8 cellular contexts compared by ENCODE assay signal in genomic region chr9:125200216-125201047, GRCh38. TPM values are rescaled to one million over a fixed set of nuclear protein-coding genes. Genes with fewer than 3 reads are reported as not detected.
DNase-seq lines count a peak whose midpoint lies in the region; ATAC-seq and TF ChIP-seq lines count a peak whose summit lies in the region.

Gene RABEPK, plus strand, starts transcription at chr9:125200542. Its CDS starts 2,472 bp downstream, at chr9:125203014.

- no peaks in the 10 kb centered on the region for H3K9me3 ChIP-seq in muscle layer of duodenum (ENCODE audit: control insufficient read depth in 1 of 2, low read length in 2 of 2)

- peaks cover 7 to 9% of the 10 kb centered on the region in 2 donors for H3K36me3 ChIP-seq in muscle layer of duodenum (ENCODE audit: control insufficient read depth in 1 of 2, insufficient read depth in 2 of 2, low read length in 2 of 2)

- peak within 1 kb of the TSS; percentile 94 for H3K4me3 Mint-ChIP-seq in activated T-cell treated with anti-CD3 and anti-CD28 coated beads, Interleukin-2, amount 50 U/mL, for 4 hours

- H3K4me1 ChIP-seq in muscle layer of duodenum (ENCODE audit: control insufficient read depth in 1 of 2, insufficient read depth in 2 of 2, low read length in 2 of 2) = peaks cover 0 to 12% of the 10 kb centered on the region in 2 donors

- TF ChIP-seq RAD21 in Ishikawa (IDR thresholded peaks at IDR 0.05; ENCODE audit: low read depth) = no peak

- H3K4me1 Mint-ChIP-seq in activated T-cell treated with anti-CD3 and anti-CD28 coated beads, Interleukin-2, amount 50 U/mL, for 4 hours (ENCODE audit: low read depth) = peaks cover 28% of the 10 kb centered on the region

- H3K27me3 Mint-ChIP-seq in activated T-cell treated with anti-CD3 and anti-CD28 coated beads, Interleukin-2, amount 50 U/mL, for 4 hours (ENCODE audit: low read depth) = no peaks in the 10 kb centered on the region

- peak within 1 kb of the TSS; percentile 67 to 80 for H3K4me3 ChIP-seq in muscle layer of duodenum (ENCODE audit: low read depth in 1 of 2, low read length in 2 of 2)

- peak; percentile 76 for DNase-seq in DMS153 (lab: John Stamatoyannopoulos, UW)
- peak; percentile 87 for DNase-seq in activated T-cell treated with anti-CD3 and anti-CD28 coated beads, Interleukin-2, amount 50 U/mL, for 4 hours
- peak; percentile 66 to 82 for DNase-seq in stimulated activated CD8-positive, alpha-beta memory T cell treated with anti-CD3 and anti-CD28 coated beads, Interleukin-7, amount 100 ng/mL, for 4 hours (ENCODE audit: low read depth in 2 of 2)

- H3K36me3 Mint-ChIP-seq in activated T-cell treated with anti-CD3 and anti-CD28 coated beads, Interleukin-2, amount 50 U/mL, for 4 hours (ENCODE audit: insufficient read depth) = peaks cover 13% of the 10 kb centered on the region

- no peaks in the 10 kb centered on the region for H3K27me3 ChIP-seq in muscle layer of duodenum (ENCODE audit: low read depth, low read length)

- no peak for TF ChIP-seq EP300 in Ishikawa (IDR thresholded peaks at IDR 0.05; ENCODE audit: borderline replicate concordance)

- H3K9me3 Mint-ChIP-seq in activated T-cell treated with anti-CD3 and anti-CD28 coated beads, Interleukin-2, amount 50 U/mL, for 4 hours = no peaks in the 10 kb centered on the region

- H3K27ac ChIP-seq in muscle layer of duodenum (ENCODE audit: low read length) = peak within 1 kb of the TSS; percentile 82

- ATAC-seq in GM21576 (IDR thresholded peaks at IDR 0.05; ENCODE audit: unreplicated experiment) (peak; percentile 95), esophagus mucosa (peak; percentile 97)
- ATAC-seq in activated T-cell treated with anti-CD3 and anti-CD28 coated beads, Interleukin-2, amount 50 U/mL, for 4 hours = peak; percentile 99 to 100

TF ChIP-seq in Ishikawa, 13 proteins besides CTCF, POLR2A, EP300 and RAD21:
- TF ChIP-seq REST (IDR thresholded peaks at IDR 0.05; ENCODE audit: low read depth) (no peak), ZBTB7A (IDR thresholded peaks at IDR 0.05; ENCODE audit: low read depth) (peak; percentile 68; the same call in 1 of the 2 replicates), TCF12 (IDR thresholded peaks at IDR 0.05; ENCODE audit: low read depth) (no peak), TEAD4 (IDR thresholded peaks at IDR 0.05) (no peak), EGR1 (IDR thresholded peaks at IDR 0.05) (peak; percentile 68), MAX (IDR thresholded peaks at IDR 0.05) (peak; percentile 95), USF1 (IDR thresholded peaks at IDR 0.05) (peak; percentile 65), CREB1 (IDR thresholded peaks at IDR 0.05; ENCODE audit: low read depth) (no peak), FOXM1 (IDR thresholded peaks at IDR 0.05; ENCODE audit: borderline replicate concordance, low read depth) (no peak), CEBPB (IDR thresholded peaks at IDR 0.05) (peak; percentile 89), YY1 (IDR thresholded peaks at IDR 0.05; ENCODE audit: low read depth) (no peak), NFIC (IDR thresholded peaks at IDR 0.05) (no peak), TAF1 (IDR thresholded peaks at IDR 0.05; ENCODE audit: low read depth) (peak; percentile 54; the same call in 1 of the 2 replicates)

TF ChIP-seq in PFSK-1, 5 proteins besides CTCF, POLR2A, EP300 and RAD21:
- TF ChIP-seq TAF1 (IDR thresholded peaks at IDR 0.05; ENCODE audit: borderline replicate concordance, insufficient read depth, low read length) = peak; percentile 69; the same call in 1 of the 2 replicates
- TF ChIP-seq FOXP2 (optimal IDR thresholded peaks at IDR 0.05; ENCODE audit: borderline replicate concordance, extremely low read depth, extremely low read length, insufficient read depth) = peak; percentile 79
- TF ChIP-seq POLR2AphosphoS5 (IDR thresholded peaks at IDR 0.05; ENCODE audit: low read depth, low read length) = peak; percentile 90
- TF ChIP-seq REST (IDR thresholded peaks at IDR 0.05; ENCODE audit: insufficient read depth in 1 of 2, low read depth in 2 of 2, low read length in 2 of 2) = no peak
- TF ChIP-seq SIN3A (IDR thresholded peaks at IDR 0.05; ENCODE audit: borderline replicate concordance, insufficient read depth, low read length) = peak; percentile 49; the same call in 1 of the 2 replicates

RNA-seq across cellular contexts. Expression of gene RABEPK, which starts in this region (rescaled TPM):
- polyA plus RNA-seq in PFSK-1 (2012; ENCODE audit: insufficient read length, low read depth) = 58.6 TPM
- total RNA-seq in activated T-cell treated with anti-CD3 and anti-CD28 coated beads, Interleukin-2, amount 50 U/mL, for 4 hours = 10 to 100 TPM; 44.7 to 63.8 (median 55.4) TPM
- total RNA-seq in esophagus mucosa = 15.0 TPM

Comparison
In these comparisons a context has a peak if more than half of its experiments do, and no peak if none do; other contexts are left out.
1. Peak in every context shown above with its lines: DNase-seq, ATAC-seq, H3K4me3 ChIP-seq and H3K27ac ChIP-seq.